1 cellular context compared by ENCODE assay signal in the genomic region with DNA sequence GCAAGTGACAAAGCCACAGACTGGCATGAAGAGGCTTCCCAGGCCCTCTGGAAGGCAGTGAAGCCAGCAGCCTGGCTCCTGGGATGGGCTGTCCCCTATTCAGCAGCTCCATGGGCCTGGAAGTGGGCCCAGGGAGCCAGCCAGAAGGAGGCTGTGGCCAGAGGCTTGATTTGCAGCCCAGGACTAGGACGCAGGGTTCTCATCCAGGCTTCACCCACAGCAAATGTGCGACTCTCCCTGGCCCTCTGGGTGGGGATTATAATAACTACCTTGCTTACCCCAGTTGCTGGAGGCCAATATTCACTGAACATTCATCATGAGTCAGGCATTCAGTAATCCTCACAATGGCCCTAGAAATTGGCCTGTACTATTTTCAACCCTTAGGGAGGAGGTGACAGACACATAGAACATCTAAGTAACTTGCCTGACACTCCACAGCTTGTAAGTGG.
TF ChIP-seq lines count a peak whose summit lies in the region.

No MANE protein-coding gene starts in this region.

TF ChIP-seq in H1, 55 proteins besides CTCF, POLR2A, EP300 and RAD21:
- TF ChIP-seq SIX5 (IDR thresholded peaks at IDR 0.05; ENCODE audit: low read depth, low read length) = no peak
